In the genomic region with DNA sequence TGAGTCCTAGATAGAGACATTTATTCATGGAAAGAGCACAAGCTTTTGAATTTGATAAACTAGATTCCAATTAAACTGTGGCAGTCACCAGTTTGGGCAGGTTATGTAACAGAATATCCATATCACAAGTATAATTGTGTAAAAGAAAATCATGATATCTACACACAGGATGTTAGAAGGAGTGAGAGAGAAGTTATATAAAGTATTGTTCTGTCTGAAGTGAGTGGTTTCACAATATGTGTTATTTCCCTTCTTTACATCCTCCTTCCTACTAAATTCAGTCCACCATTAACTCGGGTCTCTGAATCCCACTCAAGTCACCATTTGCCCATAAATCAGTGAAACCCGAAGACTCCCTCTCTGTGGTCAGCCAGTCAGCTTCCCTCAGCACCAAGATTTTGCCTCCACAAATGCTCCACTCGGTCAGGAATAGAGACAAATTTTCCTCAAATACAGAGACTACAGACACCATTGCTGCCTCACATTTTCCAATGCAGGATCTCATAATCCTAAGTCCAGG, we compare ENCODE assay signal across 14 cellular contexts. TPM values are rescaled to one million over a fixed set of nuclear protein-coding genes. Genes with fewer than 3 reads are reported as not detected.
DNase-seq lines count a peak whose midpoint lies in the region; TF ChIP-seq lines count a peak whose summit lies in the region.
"Had no signal": no experiment of that assay in that cellular context is flagged by ENCODE, and none has a peak within 500 bp of the region (broad histone marks: within the 10 kb centered on the region; RNA-seq: fewer than 3 reads in every experiment).

No MANE protein-coding gene starts in this region.

- H3K9me3 ChIP-seq in subcutaneous abdominal adipose tissue (ENCODE audit: control insufficient read depth in 5 of 5, low read length in 5 of 5), result no peaks in the 10 kb centered on the region
- H3K9me3 ChIP-seq: mucosa of descending colon, Peyer's patch had no signal

- no peak for TF ChIP-seq CTCF in coronary artery (IDR thresholded peaks at IDR 0.05)

- H3K27me3 ChIP-seq in subcutaneous abdominal adipose tissue (ENCODE audit: control insufficient read depth in 5 of 5, insufficient read depth in 4 of 5, low read length in 5 of 5), result peaks cover 0 to 5% (median 0%) of the 10 kb centered on the region in 5 donors
- H3K27me3 ChIP-seq: Peyer's patch had no signal

- peak overlapping the region; percentile 51 to 79 (median 58) for H3K4me3 ChIP-seq in subcutaneous abdominal adipose tissue (ENCODE audit: low read depth in 1 of 5, low read length in 5 of 5)
- H3K4me3 ChIP-seq in coronary artery, result no peak overlapping the region
- H3K4me3 ChIP-seq: mucosa of descending colon, Peyer's patch had no signal

- peaks cover 0 to 9% (median 3%) of the 10 kb centered on the region in 5 donors for H3K4me1 ChIP-seq in subcutaneous abdominal adipose tissue (ENCODE audit: control insufficient read depth in 5 of 5, insufficient read depth in 5 of 5, low read length in 5 of 5)
- H3K4me1 ChIP-seq: Peyer's patch had no signal

- H3K4me3 Mint-ChIP-seq in activated naive CD4-positive, alpha-beta T cell treated with anti-CD3 and anti-CD28 coated beads, Interleukin-2, amount 10 ng/mL, durations not matched to agents 7 days and 5 days, result peak overlapping the region; percentile 82
- peak overlapping the region; percentile 85 for H3K4me3 Mint-ChIP-seq in T-helper 1 cell treated with Interleukin-12 subunit alpha and Interleukin-12 subunit beta and Interleukin-4 antibody, amounts not matched to agents 30 μg/mL and 1 μg/mL, for 36 hours
- H3K4me3 Mint-ChIP-seq in immature natural killer cell, result peak overlapping the region; percentile 78 to 90 (median 82)
- H3K4me3 Mint-ChIP-seq: HFFc6 had no signal

- no peak for DNase-seq in activated naive CD4-positive, alpha-beta T cell treated with anti-CD3 and anti-CD28 coated beads, Interleukin-2, amount 10 ng/mL, durations not matched to agents 7 days and 5 days
- no peak for DNase-seq in activated naive CD4-positive, alpha-beta T cell (lab: John Stamatoyannopoulos, UW)
- DNase-seq in immature natural killer cell (peak in 1 of 3 donors; percentile 16), coronary artery (ENCODE audit: low spot score) (no peak), DMS153 (lab: John Stamatoyannopoulos, UW) (no peak), NCI-H2107 treated with DMSO at 0.1 percent for 48 hours (lab: John Stamatoyannopoulos, UW; ENCODE audit: unreplicated experiment) (no peak)
- DNase-seq: AML-193; HFFc6; Kasumi-1; mucosa of descending colon; stimulated activated CD4-positive, alpha-beta T cell treated with anti-CD3 and anti-CD28 coated beads, Interleukin-15, amount 100 ng/mL, for 24 hours had no signal

- peaks cover 40% of the 10 kb centered on the region for H3K36me3 Mint-ChIP-seq in activated naive CD4-positive, alpha-beta T cell treated with anti-CD3 and anti-CD28 coated beads, Interleukin-2, amount 10 ng/mL, durations not matched to agents 7 days and 5 days
- peaks cover 18% of the 10 kb centered on the region for H3K36me3 Mint-ChIP-seq in T-helper 1 cell treated with Interleukin-12 subunit alpha and Interleukin-12 subunit beta and Interleukin-4 antibody, amounts not matched to agents 30 μg/mL and 1 μg/mL, for 36 hours (ENCODE audit: low read depth)
- peaks cover 0 to 11% (median 8%) of the 10 kb centered on the region in 3 donors for H3K36me3 Mint-ChIP-seq in immature natural killer cell

- H3K27ac Mint-ChIP-seq in activated naive CD4-positive, alpha-beta T cell treated with anti-CD3 and anti-CD28 coated beads, Interleukin-2, amount 10 ng/mL, durations not matched to agents 7 days and 5 days, result peak overlapping the region; percentile 84
- peak overlapping the region; percentile 85 for H3K27ac Mint-ChIP-seq in T-helper 1 cell treated with Interleukin-12 subunit alpha and Interleukin-12 subunit beta and Interleukin-4 antibody, amounts not matched to agents 30 μg/mL and 1 μg/mL, for 36 hours
- peak overlapping the region in 4 of 6 donors; percentile 80 to 93 (median 84) for H3K27ac Mint-ChIP-seq in immature natural killer cell
- H3K27ac Mint-ChIP-seq: HFFc6 had no signal

- H3K9me3 Mint-ChIP-seq in activated naive CD4-positive, alpha-beta T cell treated with anti-CD3 and anti-CD28 coated beads, Interleukin-2, amount 10 ng/mL, durations not matched to agents 7 days and 5 days, result no peaks in the 10 kb centered on the region
- H3K9me3 Mint-ChIP-seq in T-helper 1 cell treated with Interleukin-12 subunit alpha and Interleukin-12 subunit beta and Interleukin-4 antibody, amounts not matched to agents 30 μg/mL and 1 μg/mL, for 36 hours, result no peaks in the 10 kb centered on the region
- H3K9me3 Mint-ChIP-seq in immature natural killer cell, result no peaks in the 10 kb centered on the region
- H3K9me3 Mint-ChIP-seq: HFFc6 had no signal

- H3K9ac ChIP-seq in subcutaneous abdominal adipose tissue (ENCODE audit: low read length in 5 of 5), result peak overlapping the region in 2 of 5 donors; percentile 47 to 71

- peaks cover 59% of the 10 kb centered on the region for H3K4me1 Mint-ChIP-seq in activated naive CD4-positive, alpha-beta T cell treated with anti-CD3 and anti-CD28 coated beads, Interleukin-2, amount 10 ng/mL, durations not matched to agents 7 days and 5 days
- peaks cover 43% of the 10 kb centered on the region for H3K4me1 Mint-ChIP-seq in T-helper 1 cell treated with Interleukin-12 subunit alpha and Interleukin-12 subunit beta and Interleukin-4 antibody, amounts not matched to agents 30 μg/mL and 1 μg/mL, for 36 hours (ENCODE audit: low read depth)
- peaks cover 30 to 37% of the 10 kb centered on the region in 2 donors for H3K4me1 Mint-ChIP-seq in immature natural killer cell

- CTCF ChIA-PET in activated naive CD4-positive, alpha-beta T cell treated with anti-CD3 and anti-CD28 coated beads, Interleukin-2, amount 10 ng/mL, durations not matched to agents 7 days and 5 days (lab: Charles Lee), result interaction anchor here (1.2 to 1.7 kb wide), 3 partner anchors 26 to 202 kb away, joined by 3 to 6 read pairs (median 4); no protein-coding TSS in a partner anchor

- peaks cover 0 to 13% (median 0%) of the 10 kb centered on the region in 5 donors for H3K36me3 ChIP-seq in subcutaneous abdominal adipose tissue (ENCODE audit: control insufficient read depth in 5 of 5, insufficient read depth in 5 of 5, low read length in 5 of 5)
- H3K36me3 ChIP-seq: Peyer's patch had no signal

- H3K27me3 Mint-ChIP-seq in activated naive CD4-positive, alpha-beta T cell treated with anti-CD3 and anti-CD28 coated beads, Interleukin-2, amount 10 ng/mL, durations not matched to agents 7 days and 5 days, result peaks cover 41% of the 10 kb centered on the region
- peaks cover 46% of the 10 kb centered on the region for H3K27me3 Mint-ChIP-seq in T-helper 1 cell treated with Interleukin-12 subunit alpha and Interleukin-12 subunit beta and Interleukin-4 antibody, amounts not matched to agents 30 μg/mL and 1 μg/mL, for 36 hours (ENCODE audit: low read depth)
- H3K27me3 Mint-ChIP-seq in immature natural killer cell (ENCODE audit: low read depth in 3 of 3), result peaks cover 13 to 22% (median 18%) of the 10 kb centered on the region in 3 donors

- H3K27ac ChIP-seq in subcutaneous abdominal adipose tissue (ENCODE audit: low read depth, low read length) (no peak overlapping the region), coronary artery (no peak overlapping the region)

RNA-seq across cellular contexts. Expression of a gene that starts 0.8 kb away (rescaled TPM):
- polyA plus RNA-seq in immature natural killer cell, result 100 to 1,000 TPM in 1 of 3 donors, 10 to 100 TPM in 1, 1 to 10 TPM in 1; 2.5 to 105 (median 74.9) TPM

RNA-seq across cellular contexts. Expression of a gene that starts 28.5 kb away (rescaled TPM):
- 10 to 100 TPM in 2 of 3 donors, 1 to 10 TPM in 1; 1.8 to 53.1 (median 10.3) TPM for polyA plus RNA-seq in immature natural killer cell
